ENCODE assay signal across 2 cellular contexts in genomic region chr1:240714893-240715292, GRCh38.
TF ChIP-seq lines count a peak whose summit lies in the region.

No MANE protein-coding gene starts in this region.

TF ChIP-seq in HepG2, 621 proteins besides CTCF, POLR2A, EP300 and RAD21 (continued from another document):
- TF ChIP-seq CREB1 (IDR thresholded peaks at IDR 0.05): no peak
- no peak for TF ChIP-seq CREB1 (CRISPR knock-in tag; IDR thresholded peaks at IDR 0.05)
- TF ChIP-seq RAD51 (IDR thresholded peaks at IDR 0.05; ENCODE audit: borderline replicate concordance): peak; percentile 43; the same call in 1 of the 2 replicates
TF ChIP-seq in HepG2: peak in this region for 2.

TF ChIP-seq in HEK293, 187 proteins besides CTCF, POLR2A, EP300 and RAD21:
- TF ChIP-seq PRDM2 (tag by site-specific recombination; IDR thresholded peaks at IDR 0.05; ENCODE audit: borderline replicate concordance) (no peak), ATF2 (tag by site-specific recombination; IDR thresholded peaks at IDR 0.05; ENCODE audit: low read depth) (peak; percentile 85), OVOL3 (tag by site-specific recombination; IDR thresholded peaks at IDR 0.05) (no peak)
